ENCODE assay signal across 1 cellular context in genomic region chr7:73871163-73872011, GRCh38.
TF ChIP-seq lines count a peak whose summit lies in the region.

No MANE protein-coding gene starts in this region.

TF ChIP-seq in K562, 482 proteins besides CTCF, POLR2A, EP300 and RAD21:
- TF ChIP-seq CBFA2T2 (conservative IDR thresholded peaks at IDR 0.05) (0 out of 2 replicates have a peak, but pooled peaks have one; percentile 19), ZNF140 (CRISPR knock-in tag; IDR thresholded peaks at IDR 0.05) (no peak), ZFX (CRISPR knock-in tag; IDR thresholded peaks at IDR 0.05) (no peak), CBFA2T3 (IDR thresholded peaks at IDR 0.05) (peak; percentile 41), TFAP4 (CRISPR knock-in tag; IDR thresholded peaks at IDR 0.05; ENCODE audit: borderline replicate concordance) (peak; percentile 19; the same call in 1 of the 2 replicates)
